In genomic region chr21:35016071-35016470, GRCh38 we compare ENCODE assay signal across 23 cellular contexts. TPM values are rescaled to one million over a fixed set of nuclear protein-coding genes. Genes with fewer than 3 reads are reported as not detected.
DNase-seq lines count a peak whose midpoint lies in the region; ATAC-seq and TF ChIP-seq lines count a peak whose summit lies in the region.
"Had no signal": no experiment of that assay in that cellular context is flagged by ENCODE, and none has a peak within 500 bp of the region (broad histone marks: within the 10 kb centered on the region; RNA-seq: fewer than 3 reads in every experiment).

No MANE protein-coding gene starts in this region.

- POLR2A ChIA-PET in T-cell (lab: Charles Lee) = interaction anchor here in 1 of 2 donors (0.7 to 1.0 kb wide), 2 partner anchors 10 to 40 kb away, joined by 3 read pairs; no protein-coding TSS in a partner anchor

- peaks cover 90 to 95% (median 93%) of the 10 kb centered on the region in 3 donors for H3K4me1 Mint-ChIP-seq in T-cell
- peaks cover 8% of the 10 kb centered on the region for H3K4me1 Mint-ChIP-seq in mesothelial cell of epicardium

- ATAC-seq in activated naive CD4-positive, alpha-beta T cell treated with anti-CD3 and anti-CD28 coated beads, Interleukin-2, amount 50 U/mL, for 72 hours = no peak
- ATAC-seq in T-cell (replicated peaks in 1 of 4) (no peak), mucosa of descending colon (peak; percentile 44), GM21528 (IDR thresholded peaks at IDR 0.05; ENCODE audit: low FRiP score, unreplicated experiment) (no peak)
- ATAC-seq: pancreas had no signal

- TF ChIP-seq CTCF in mucosa of descending colon (IDR thresholded peaks at IDR 0.05) (no peak), mesothelial cell of epicardium (IDR thresholded peaks at IDR 0.05; ENCODE audit: unreplicated experiment) (no peak)

- H3K9me3 ChIP-seq in mucosa of descending colon = no peaks in the 10 kb centered on the region
- H3K9me3 ChIP-seq: left ventricle myocardium inferior, pancreas, SK-N-SH had no signal

- DNase-seq in activated naive CD4-positive, alpha-beta T cell treated with anti-CD3 and anti-CD28 coated beads, Interleukin-2, amount 50 U/mL, for 72 hours (ENCODE audit: low spot score in 2 of 2) = no peak
- DNase-seq in activated naive CD4-positive, alpha-beta T cell treated with Interleukin-2 at 50 U/mL for 16 hours = no peak
- DNase-seq in T-cell = no peak
- peak in 2 of 3 donors; percentile 40 to 48 for DNase-seq in mucosa of descending colon
- DNase-seq in hypothalamus (lab: John Stamatoyannopoulos, UW) = no peak
- DNase-seq in mesothelial cell of epicardium (ENCODE audit: low spot score in 2 of 2, unreplicated experiment in 2 of 2) = no peak
- DNase-seq: activated effector memory CD4-positive, alpha-beta T cell treated with Interleukin-2 at 50 U/mL for 16 hours; C1 segment of cervical spinal cord; dorsolateral prefrontal cortex; GOT3; Karpas-422; left ventricle myocardium inferior; naive B cell; NCI-H1436; NCI-H2081 treated with DMSO at 0.1 percent for 48 hours; NCI-H446 treated with DMSO at 0.1 percent for 48 hours; pancreas; SK-N-SH had no signal

- peaks cover 21% of the 10 kb centered on the region for H3K4me1 ChIP-seq in mucosa of descending colon (ENCODE audit: low read depth)
- H3K4me1 ChIP-seq: left ventricle myocardium inferior had no signal

- H3K36me3 Mint-ChIP-seq in activated naive CD4-positive, alpha-beta T cell treated with anti-CD3 and anti-CD28 coated beads, Interleukin-2, amount 50 U/mL, for 72 hours = no peaks in the 10 kb centered on the region
- H3K36me3 Mint-ChIP-seq in T-cell = peaks cover 35% of the 10 kb centered on the region
- H3K36me3 Mint-ChIP-seq in mesothelial cell of epicardium = no peaks in the 10 kb centered on the region
- H3K36me3 Mint-ChIP-seq: type B pancreatic cell had no signal

- H3K36me3 ChIP-seq in mucosa of descending colon (ENCODE audit: low read depth) = no peaks in the 10 kb centered on the region
- H3K36me3 ChIP-seq: left ventricle myocardium inferior, pancreas had no signal

- H3K9me3 Mint-ChIP-seq in activated naive CD4-positive, alpha-beta T cell treated with anti-CD3 and anti-CD28 coated beads, Interleukin-2, amount 50 U/mL, for 72 hours = no peaks in the 10 kb centered on the region
- H3K9me3 Mint-ChIP-seq in T-cell (no peaks in the 10 kb centered on the region), mesothelial cell of epicardium (no peaks in the 10 kb centered on the region)
- H3K9me3 Mint-ChIP-seq: activated CD4-positive, alpha-beta T cell treated with anti-CD3 and anti-CD28 coated beads, Interleukin-2, amount 10 ng/mL, durations not matched to agents 24 days and 14 days; naive B cell; type B pancreatic cell had no signal

- H3K4me3 Mint-ChIP-seq in T-cell (peak overlapping the region in 1 of 3 donors; percentile 28), mesothelial cell of epicardium (no peak overlapping the region)
- H3K4me3 Mint-ChIP-seq: activated CD8-positive, alpha-beta memory T cell treated with anti-CD3 and anti-CD28 coated beads, Interleukin-2, amount 10 ng/mL, durations not matched to agents 7 days and 5 days; naive B cell; type B pancreatic cell had no signal

- CTCF ChIA-PET in T-cell (lab: Charles Lee) = interaction anchor here in 1 of 2 donors (0.5 kb wide), 1 partner anchor 123 kb away, joined by 3 read pairs; no protein-coding TSS in a partner anchor

- peak overlapping the region; percentile 38 to 81 for H3K27ac Mint-ChIP-seq in activated naive CD4-positive, alpha-beta T cell treated with anti-CD3 and anti-CD28 coated beads, Interleukin-2, amount 50 U/mL, for 72 hours
- H3K27ac Mint-ChIP-seq in T-cell (peak overlapping the region; percentile 82 to 84), mesothelial cell of epicardium (no peak overlapping the region)
- H3K27ac Mint-ChIP-seq: activated CD8-positive, alpha-beta memory T cell treated with anti-CD3 and anti-CD28 coated beads, Interleukin-2, amount 10 ng/mL, durations not matched to agents 7 days and 5 days; type B pancreatic cell had no signal

- H3K27me3 Mint-ChIP-seq in T-cell (no peaks in the 10 kb centered on the region), mesothelial cell of epicardium (ENCODE audit: low read depth) (peaks cover 2% of the 10 kb centered on the region)
- H3K27me3 Mint-ChIP-seq: activated CD4-positive, alpha-beta T cell treated with anti-CD3 and anti-CD28 coated beads, Interleukin-2, amount 10 ng/mL, durations not matched to agents 24 days and 14 days; activated CD8-positive, alpha-beta memory T cell treated with anti-CD3 and anti-CD28 coated beads, Interleukin-2, amount 10 ng/mL, durations not matched to agents 7 days and 5 days; naive B cell had no signal

- no peak overlapping the region for H3K4me3 ChIP-seq in mucosa of descending colon
- H3K4me3 ChIP-seq: dorsolateral prefrontal cortex, left ventricle myocardium inferior, pancreas, smooth muscle cell had no signal

- intact Hi-C loops in mucosa of descending colon (cut with DNase I, micrococcal nuclease) = no loop called here

RNA-seq across cellular contexts. Expression of gene RUNX1, which starts 33.0 kb away (rescaled TPM):
- 10 to 100 TPM; 44.9 to 80.4 TPM for total RNA-seq in activated naive CD4-positive, alpha-beta T cell treated with anti-CD3 and anti-CD28 coated beads, Interleukin-2, amount 50 U/mL, for 72 hours
- total RNA-seq in T-cell (100 to 1,000 TPM in 3 of 5 donors, 10 to 100 TPM in 2; 87.0 to 117 (median 104) TPM), mucosa of descending colon (10 to 100 TPM; 16.5 to 29.4 (median 24.0) TPM), mesothelial cell of epicardium (38.3 to 41.2 TPM (median 38.5 TPM) in 3 replicates)

Comparison
In these comparisons a context has a peak if more than half of its experiments do, and no peak if none do; other contexts are left out.
1. DNase-seq: peak in mucosa of descending colon (2 of 3); none in activated naive CD4-positive, alpha-beta T cell treated with anti-CD3 and anti-CD28 coated beads, Interleukin-2, amount 50 U/mL, for 72 hours (0 of 2), activated naive CD4-positive, alpha-beta T cell treated with Interleukin-2 at 50 U/mL for 16 hours (single experiment), T-cell (0 of 34), hypothalamus (0 of 51) and mesothelial cell of epicardium (0 of 2).